ENCODE assay signal across 8 cellular contexts in the genomic region with DNA sequence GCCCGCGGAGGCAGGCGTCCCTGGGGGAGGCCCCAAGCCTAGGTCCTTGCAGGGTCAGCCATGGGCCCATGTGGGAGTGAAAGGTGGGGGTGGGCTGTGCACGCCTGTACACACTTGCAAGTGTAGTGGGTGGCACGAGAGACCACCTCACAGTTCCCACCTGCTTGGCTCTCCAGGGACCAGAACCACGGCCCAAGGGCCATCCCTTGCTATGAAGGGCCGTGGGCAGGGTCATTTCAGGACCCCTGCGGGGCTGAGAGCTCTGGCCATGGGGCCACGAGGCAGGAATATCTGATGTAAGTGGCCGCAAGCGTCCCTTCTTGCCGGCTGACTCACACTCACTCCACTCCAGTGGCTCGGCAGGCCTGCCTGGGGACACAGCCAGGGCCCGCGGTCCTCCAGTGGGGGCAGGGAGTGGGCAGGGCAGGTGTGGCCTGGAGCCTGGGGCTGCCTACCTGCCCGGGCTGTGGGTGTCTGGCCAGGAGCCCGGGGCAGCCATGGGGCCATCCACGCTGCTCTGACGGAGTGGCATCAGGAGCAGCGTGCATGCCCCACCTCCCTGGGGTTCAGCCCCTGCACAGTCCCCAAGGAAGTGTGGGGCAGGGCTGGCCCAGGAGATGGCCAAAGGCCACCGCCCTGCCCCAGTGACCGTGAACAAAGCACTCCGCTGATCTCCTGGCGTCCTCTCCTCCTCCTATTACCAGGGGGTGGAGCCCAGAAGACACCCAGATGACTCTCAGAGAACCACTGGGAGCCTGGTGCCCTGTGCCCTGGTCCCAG. TPM values are rescaled to one million over a fixed set of nuclear protein-coding genes. Genes with fewer than 3 reads are reported as not detected.
DNase-seq lines count a peak whose midpoint lies in the region; ATAC-seq and TF ChIP-seq lines count a peak whose summit lies in the region.

No MANE protein-coding gene starts in this region.

- POLR2A ChIA-PET in CD4-positive, alpha-beta T cell (lab: Charles Lee) = interaction anchor here (0.9 to 2.1 kb wide), 2 partner anchors 10 to 13 kb away, joined by 4 to 6 read pairs; no protein-coding TSS in a partner anchor
- POLR2A ChIA-PET in activated CD8-positive, alpha-beta T cell treated with anti-CD3 and anti-CD28 coated beads, Interleukin-2, amount 10 ng/mL, durations not matched to agents 7 days and 5 days (lab: Charles Lee) = no interaction called here

- H3K4me3 Mint-ChIP-seq in CD4-positive, alpha-beta T cell = peak overlapping the region; percentile 95
- peak overlapping the region; percentile 89 for H3K4me3 Mint-ChIP-seq in activated CD8-positive, alpha-beta T cell treated with anti-CD3 and anti-CD28 coated beads, Interleukin-2, amount 10 ng/mL, durations not matched to agents 7 days and 5 days

- TF ChIP-seq CTCF in CD4-positive, alpha-beta T cell (IDR thresholded peaks at IDR 0.05) = no peak

- H3K9me3 Mint-ChIP-seq in CD4-positive, alpha-beta T cell = no peaks in the 10 kb centered on the region
- no peaks in the 10 kb centered on the region for H3K9me3 Mint-ChIP-seq in activated CD8-positive, alpha-beta T cell treated with anti-CD3 and anti-CD28 coated beads, Interleukin-2, amount 10 ng/mL, durations not matched to agents 7 days and 5 days (ENCODE audit: insufficient read depth)

- no peaks in the 10 kb centered on the region for H3K27me3 ChIP-seq in CD4-positive, alpha-beta T cell (ENCODE audit: control insufficient read depth, insufficient read depth, low read length)

- peak overlapping the region; percentile 97 for H3K27ac ChIP-seq in CD4-positive, alpha-beta T cell (ENCODE audit: low read depth, low read length)

- intact Hi-C loops in CD4-positive, alpha-beta T cell (cut with DNase I, micrococcal nuclease) = no loop called here
- intact Hi-C loops in head of caudate nucleus (cut with DNase I) = loop anchor here (5.0 to 10.0 kb wide), 2 partner anchors 42 to 125 kb away; partner anchors contain the start of gene BTBD2
- intact Hi-C loops in posterior vena cava (cut with DNase I) = loop anchor here in 1 of 2 donors (5.0 kb wide), 1 partner anchor 37 kb away; no protein-coding TSS in a partner anchor

- H3K9me3 ChIP-seq in CD4-positive, alpha-beta T cell (ENCODE audit: control insufficient read depth, low read length) = no peaks in the 10 kb centered on the region

- ATAC-seq in CD4-positive, alpha-beta T cell (ENCODE audit: poor library complexity) = no peak
- ATAC-seq in activated CD8-positive, alpha-beta T cell treated with anti-CD3 and anti-CD28 coated beads, Interleukin-2, amount 10 ng/mL, durations not matched to agents 7 days and 5 days = no peak
- ATAC-seq in HG03280 (IDR thresholded peaks at IDR 0.05; ENCODE audit: unreplicated experiment) (no peak), HG03460 (IDR thresholded peaks at IDR 0.05; ENCODE audit: unreplicated experiment) (no peak)

- H3K4me1 Mint-ChIP-seq in CD4-positive, alpha-beta T cell (ENCODE audit: low read depth) = peaks cover 54% of the 10 kb centered on the region
- peaks cover 60% of the 10 kb centered on the region for H3K4me1 Mint-ChIP-seq in activated CD8-positive, alpha-beta T cell treated with anti-CD3 and anti-CD28 coated beads, Interleukin-2, amount 10 ng/mL, durations not matched to agents 7 days and 5 days (ENCODE audit: low read depth)

- CTCF ChIA-PET in CD4-positive, alpha-beta T cell (lab: Charles Lee) = no interaction called here
- CTCF ChIA-PET in activated CD8-positive, alpha-beta T cell treated with anti-CD3 and anti-CD28 coated beads, Interleukin-2, amount 10 ng/mL, durations not matched to agents 7 days and 5 days (lab: Charles Lee) = interaction anchor here (1.2 kb wide), 1 partner anchor 17 kb away, joined by 3 read pairs; no protein-coding TSS in a partner anchor

- peak overlapping the region; percentile 98 for H3K27ac Mint-ChIP-seq in CD4-positive, alpha-beta T cell
- H3K27ac Mint-ChIP-seq in activated CD8-positive, alpha-beta T cell treated with anti-CD3 and anti-CD28 coated beads, Interleukin-2, amount 10 ng/mL, durations not matched to agents 7 days and 5 days = peak overlapping the region; percentile 94

- H3K36me3 Mint-ChIP-seq in CD4-positive, alpha-beta T cell (ENCODE audit: low read depth) = peaks cover 4% of the 10 kb centered on the region
- peaks cover 4% of the 10 kb centered on the region for H3K36me3 Mint-ChIP-seq in activated CD8-positive, alpha-beta T cell treated with anti-CD3 and anti-CD28 coated beads, Interleukin-2, amount 10 ng/mL, durations not matched to agents 7 days and 5 days (ENCODE audit: low read depth)

- no peak for DNase-seq in CD4-positive, alpha-beta T cell
- peak; percentile 68 for DNase-seq in LHCN-M2 (ENCODE audit: low read depth)
- no peak for DNase-seq in activated CD8-positive, alpha-beta T cell treated with anti-CD3 and anti-CD28 coated beads, Interleukin-2, amount 10 ng/mL, durations not matched to agents 7 days and 5 days
- DNase-seq in head of caudate nucleus = peak in 32 of 42 donors; percentile 12 to 81 (median 52)
- peak; percentile 93 for DNase-seq in posterior vena cava (ENCODE audit: low spot score)
- DNase-seq in activated CD4-positive, alpha-beta T cell treated with anti-CD3 and anti-CD28 coated beads for 1 hour = no peak

- no peaks in the 10 kb centered on the region for H3K27me3 Mint-ChIP-seq in CD4-positive, alpha-beta T cell
- H3K27me3 Mint-ChIP-seq in activated CD8-positive, alpha-beta T cell treated with anti-CD3 and anti-CD28 coated beads, Interleukin-2, amount 10 ng/mL, durations not matched to agents 7 days and 5 days (ENCODE audit: low read depth) = no peaks in the 10 kb centered on the region

RNA-seq across cellular contexts. Expression of gene MKNK2, which starts 8.6 kb away (rescaled TPM):
- total RNA-seq in CD4-positive, alpha-beta T cell = 100 to 1,000 TPM; 325 to 347 TPM
- total RNA-seq in LHCN-M2 (2014; rRNA removed) (44.0 and 49.5 TPM in 2 replicates), posterior vena cava (100 to 1,000 TPM in 1 of 2 donors, 10 to 100 TPM in 1; 99.6 to 126 TPM)
- 22.1 TPM for polyA plus RNA-seq in LHCN-M2 (2012)
- 100 to 1,000 TPM; 332 to 348 TPM for total RNA-seq in activated CD8-positive, alpha-beta T cell treated with anti-CD3 and anti-CD28 coated beads, Interleukin-2, amount 10 ng/mL, durations not matched to agents 7 days and 5 days

RNA-seq across cellular contexts. Expression of gene MOB3A, which starts 36.5 kb away (rescaled TPM):
- 10 to 100 TPM; 96.4 to 97.3 TPM for total RNA-seq in CD4-positive, alpha-beta T cell
- total RNA-seq in LHCN-M2 (2014; rRNA removed) = 26.5 and 33.9 TPM in 2 replicates
- 25.0 TPM for polyA plus RNA-seq in LHCN-M2 (2012)
- total RNA-seq in activated CD8-positive, alpha-beta T cell treated with anti-CD3 and anti-CD28 coated beads, Interleukin-2, amount 10 ng/mL, durations not matched to agents 7 days and 5 days = 100 to 1,000 TPM; 235 to 240 TPM
- 10 to 100 TPM; 55.8 to 57.1 TPM for total RNA-seq in posterior vena cava

RNA-seq across cellular contexts. Expression of gene IZUMO4, which starts 37.1 kb away (rescaled TPM):
- 10 to 100 TPM; 17.4 to 17.9 TPM for total RNA-seq in CD4-positive, alpha-beta T cell
- total RNA-seq in LHCN-M2 (2014; rRNA removed) = 0.83 and 1.2 TPM in 2 replicates
- 1.4 TPM for polyA plus RNA-seq in LHCN-M2 (2012)
- total RNA-seq in activated CD8-positive, alpha-beta T cell treated with anti-CD3 and anti-CD28 coated beads, Interleukin-2, amount 10 ng/mL, durations not matched to agents 7 days and 5 days = 1 to 10 TPM; 8.7 to 9.5 TPM
- total RNA-seq in posterior vena cava = 1 to 10 TPM in 1 of 2 donors, under 1 TPM in 1; 0.90 to 2.4 TPM

RNA-seq across cellular contexts. Expression of gene BTBD2, which starts 44.1 kb away (rescaled TPM):
- total RNA-seq in CD4-positive, alpha-beta T cell = 10 to 100 TPM; 44.4 to 44.9 TPM
- total RNA-seq in LHCN-M2 (2014; rRNA removed) (69.4 and 76.1 TPM in 2 replicates), posterior vena cava (10 to 100 TPM; 44.6 to 52.1 TPM)
- polyA plus RNA-seq in LHCN-M2 (2012) = 66.7 TPM
- total RNA-seq in activated CD8-positive, alpha-beta T cell treated with anti-CD3 and anti-CD28 coated beads, Interleukin-2, amount 10 ng/mL, durations not matched to agents 7 days and 5 days = 10 to 100 TPM; 48.2 to 53.4 TPM

Comparison
In these comparisons a context has a peak if more than half of its experiments do, and no peak if none do; other contexts are left out.
1. DNase-seq: peak in LHCN-M2 (single experiment), head of caudate nucleus (32 of 42) and posterior vena cava (single experiment); none in CD4-positive, alpha-beta T cell (0 of 10), activated CD8-positive, alpha-beta T cell treated with anti-CD3 and anti-CD28 coated beads, Interleukin-2, amount 10 ng/mL, durations not matched to agents 7 days and 5 days (single experiment) and activated CD4-positive, alpha-beta T cell treated with anti-CD3 and anti-CD28 coated beads for 1 hour (single experiment).